ENCODE assay signal across 9 cellular contexts in the genomic region with DNA sequence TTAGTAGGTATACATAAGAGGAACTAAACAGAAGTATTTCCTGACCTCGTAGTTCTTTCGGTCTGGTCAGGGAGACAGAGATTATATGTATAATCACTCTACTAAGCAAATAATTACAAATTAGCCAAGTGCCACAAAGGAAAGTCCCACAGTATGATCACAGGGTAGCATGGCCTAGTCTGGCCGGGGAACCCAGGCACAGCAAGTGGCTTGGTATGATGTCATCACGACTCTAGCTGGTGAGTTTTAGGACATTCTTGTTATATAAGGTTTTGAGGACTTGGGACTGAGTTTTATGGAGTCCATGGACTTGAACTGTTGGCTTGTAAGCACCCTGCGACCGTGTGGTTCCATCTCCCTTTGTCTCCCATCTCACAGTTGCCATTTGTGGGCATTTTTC.
"Had no signal": no experiment of that assay in that cellular context is flagged by ENCODE, and none has a peak within 500 bp of the region (broad histone marks: within the 10 kb centered on the region; RNA-seq: fewer than 3 reads in every experiment).

No MANE protein-coding gene starts in this region.

- H3K4me3 Mint-ChIP-seq: GM23338, IgD-negative memory B cell had no signal

- DNase-seq: KBM-7 had no signal

- H3K36me3 Mint-ChIP-seq: IgD-negative memory B cell had no signal

- H3K27ac ChIP-seq: KMS-11 had no signal

- H3K27ac Mint-ChIP-seq: GM23338, IgD-negative memory B cell had no signal

- H3K4me1 Mint-ChIP-seq: GM23338, IgD-negative memory B cell had no signal

- H3K4me1 ChIP-seq: HAP-1 had no signal

- H3K4me3 ChIP-seq: GM23338, HAP-1 had no signal

- FAIRE-seq: H1, H54, HTR-8/SVneo had no signal

- H3K27me3 Mint-ChIP-seq: IgD-negative memory B cell had no signal

- H2AFZ ChIP-seq: GM23338 had no signal

- H3K9me3 Mint-ChIP-seq: GM23338 had no signal

- H3K36me3 ChIP-seq: HAP-1 had no signal

- H3K9ac ChIP-seq: KMS-11 had no signal

- ATAC-seq: GM23338, HCT116 had no signal

- H3K4me2 ChIP-seq: GM23338, KMS-11 had no signal

- H3K9me3 ChIP-seq: HAP-1 had no signal
